2 cellular contexts compared by ENCODE assay signal in genomic region chr17:14202388-14203166, GRCh38.
A peak's percentile ranks its signal among the peaks of the same experiment; 100 is the strongest.
TF ChIP-seq lines count a peak whose summit lies in the region.

No MANE protein-coding gene starts in this region.

TF ChIP-seq in HepG2, 621 proteins besides CTCF, POLR2A, EP300 and RAD21:
- TF ChIP-seq ZNF121 (CRISPR knock-in tag; IDR thresholded peaks at IDR 0.05) (peak; percentile 31; the same call in 1 of the 2 replicates), KDM5B (CRISPR knock-in tag; IDR thresholded peaks at IDR 0.05; ENCODE audit: borderline replicate concordance) (no peak), GRHL1 (CRISPR knock-in tag; conservative IDR thresholded peaks at IDR 0.05) (no peak)

TF ChIP-seq in H1, 55 proteins besides CTCF, POLR2A, EP300 and RAD21:
- TF ChIP-seq MAX (IDR thresholded peaks at IDR 0.05) (no peak), CREB1 (IDR thresholded peaks at IDR 0.05) (no peak), MAFK (IDR thresholded peaks at IDR 0.05; ENCODE audit: low read depth, low read length) (no peak), SIRT6 (IDR thresholded peaks at IDR 0.05; ENCODE audit: low read length) (no peak), CTBP2 (IDR thresholded peaks at IDR 0.05; ENCODE audit: borderline replicate concordance, insufficient read depth, insufficient read length, low read length) (no peak), ASH2L (IDR thresholded peaks at IDR 0.05; ENCODE audit: low read length) (no peak), BCL11A (IDR thresholded peaks at IDR 0.05; ENCODE audit: low read depth in 2 of 2, low read length in 2 of 2) (no peak), KDM5A (IDR thresholded peaks at IDR 0.05; ENCODE audit: low read length) (no peak), JUND (IDR thresholded peaks at IDR 0.05; ENCODE audit: low read length) (no peak), TEAD4 (IDR thresholded peaks at IDR 0.05; ENCODE audit: low read depth, low read length) (no peak), TBP (IDR thresholded peaks at IDR 0.05; ENCODE audit: low read depth, low read length) (no peak), KDM1A (IDR thresholded peaks at IDR 0.05; ENCODE audit: borderline replicate concordance, low read length) (no peak), SP2 (IDR thresholded peaks at IDR 0.05; ENCODE audit: low read length) (no peak), NRF1 (IDR thresholded peaks at IDR 0.05; ENCODE audit: low read depth, low read length) (no peak), E2F6 (IDR thresholded peaks at IDR 0.05) (no peak), TCF12 (IDR thresholded peaks at IDR 0.05; ENCODE audit: low read depth, low read length) (no peak), SP4 (IDR thresholded peaks at IDR 0.05; ENCODE audit: low read length) (no peak), ZNF274 (IDR thresholded peaks at IDR 0.05; ENCODE audit: borderline replicate concordance, extremely low read depth, low read length) (no peak)
TF ChIP-seq in H1: peak in this region for 0.
